11 cellular contexts compared by ENCODE assay signal in genomic region chr1:152510503-152510902, GRCh38. TPM values are rescaled to one million over a fixed set of nuclear protein-coding genes. Genes with fewer than 3 reads are reported as not detected.
"Had no signal": no experiment of that assay in that cellular context is flagged by ENCODE, and none has a peak within 500 bp of the region (broad histone marks: within the 10 kb centered on the region; RNA-seq: fewer than 3 reads in every experiment).

TSS of gene LCE5A (plus strand) at chr1:152510803. CDS start at chr1:152511535, 732 bp downstream.

- H3K27ac ChIP-seq: HL-60, KMS-11 had no signal

- H3K9ac ChIP-seq: KMS-11 had no signal

- H3K4me2 ChIP-seq: GM23338, KMS-11 had no signal

- H3K4me3 ChIP-seq: GM23338 had no signal

- FAIRE-seq: H1, H54, HepG2 had no signal

- H2AFZ ChIP-seq: GM23338 had no signal

- ATAC-seq: GM23338, HepG2 had no signal

- DNase-seq: H9, HCEC 1CT, KBM-7 had no signal

RNA-seq across cellular contexts. Expression of gene LCE5A, which starts in this region (rescaled TPM):
- total RNA-seq: GM23338, H1, H9, HepG2, HT1080 had no signal
- polyA plus RNA-seq: GM23338, H1, HepG2, IgD-negative memory B cell had no signal
